Comparison of ENCODE assay signal across 21 cellular contexts in the genomic region with DNA sequence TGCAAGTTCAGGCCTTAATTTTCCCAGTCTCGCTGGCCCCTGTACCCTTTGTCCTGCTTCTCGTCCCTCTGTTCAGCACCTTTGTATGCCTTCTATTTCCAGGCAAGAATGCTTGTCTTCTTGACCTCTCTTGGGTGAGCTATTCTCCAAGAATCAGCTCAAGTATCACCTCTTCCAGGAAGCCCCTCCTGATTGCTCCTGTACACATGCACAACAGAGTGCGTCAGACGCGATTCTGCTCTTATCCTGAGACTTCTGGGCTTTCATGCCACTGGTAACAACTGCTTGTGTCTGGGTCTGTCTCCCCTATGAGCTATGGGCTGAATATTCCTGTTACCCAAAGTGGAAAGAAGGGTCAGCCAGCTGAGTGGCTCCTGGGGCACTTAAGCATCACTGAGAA.
"Had no signal": no experiment of that assay in that cellular context is flagged by ENCODE, and none has a peak within 500 bp of the region (broad histone marks: within the 10 kb centered on the region; RNA-seq: fewer than 3 reads in every experiment).

No MANE protein-coding gene starts in this region.

- H3K4me1 ChIP-seq: stomach, suprapubic skin, testis, thyroid gland, tibial artery, transverse colon, upper lobe of left lung, upper lobe of right lung, uterus, vagina had no signal

- H3K27me3 ChIP-seq: testis, thyroid gland, tibial nerve, transverse colon, upper lobe of left lung, upper lobe of right lung, uterus, vagina had no signal

- H3K9me3 ChIP-seq: stomach, suprapubic skin, testis, thoracic aorta, thyroid gland, tibial artery, tibial nerve, transverse colon, upper lobe of left lung, upper lobe of right lung, uterus, vagina had no signal

- H3K27ac ChIP-seq: stomach, suprapubic skin, testis, thoracic aorta, thyroid gland, tibial artery, upper lobe of left lung, upper lobe of right lung, uterus, vagina had no signal

- ATAC-seq: stimulated activated effector memory CD8-positive, alpha-beta T cell treated with anti-CD3 and anti-CD28 coated beads, Interleukin-12 subunit alpha, Interleukin-12 subunit beta, amount 100 ng/mL, for 72 hours; stimulated activated memory B cell treated with anti-CD40 and anti-IgM and Interleukin-4, amounts not matched to agents 10 μg/mL and 1 μg/mL and 100 μg/mL, for 72 hours; stimulated activated naive CD8-positive, alpha-beta T cell treated with anti-CD3 and anti-CD28 coated beads, Interleukin-15, amount 100 ng/mL, for 72 hours; stimulated activated naive CD8-positive, alpha-beta T cell treated with anti-CD3 and anti-CD28 coated beads, Interleukin-15, Interleukin-2, amounts not matched to agents 100 U/mL and 50 U/mL, for 24 hours; upper lobe of right lung had no signal

- H3K4me3 ChIP-seq: stomach, suprapubic skin, testis, thoracic aorta, thyroid gland, tibial artery, tibial nerve, transverse colon, upper lobe of left lung, upper lobe of right lung, uterus, vagina had no signal

- H3K36me3 ChIP-seq: stomach, suprapubic skin, thoracic aorta, thyroid gland, tibial artery, transverse colon, upper lobe of left lung, upper lobe of right lung, uterus, vagina had no signal

- DNase-seq: stimulated activated CD4-positive, alpha-beta T cell treated with anti-CD3 and anti-CD28 coated beads, Interleukin-4, amount 100 ng/mL, for 24 hours; stimulated activated naive B cell treated with anti-CD40 and anti-IgM and Interleukin-4, amounts not matched to agents 10 μg/mL and 1 μg/mL and 100 μg/mL, for 72 hours; stimulated activated naive CD4-positive, alpha-beta T cell; stimulated activated naive CD4-positive, alpha-beta T cell treated with Interleukin-2 at 50 U/mL for 16 hours; stomach; thyroid gland; tibial artery; transverse colon; trophoblast cell; upper lobe of left lung; upper lobe of right lung; uterus had no signal
